In the genomic region with DNA sequence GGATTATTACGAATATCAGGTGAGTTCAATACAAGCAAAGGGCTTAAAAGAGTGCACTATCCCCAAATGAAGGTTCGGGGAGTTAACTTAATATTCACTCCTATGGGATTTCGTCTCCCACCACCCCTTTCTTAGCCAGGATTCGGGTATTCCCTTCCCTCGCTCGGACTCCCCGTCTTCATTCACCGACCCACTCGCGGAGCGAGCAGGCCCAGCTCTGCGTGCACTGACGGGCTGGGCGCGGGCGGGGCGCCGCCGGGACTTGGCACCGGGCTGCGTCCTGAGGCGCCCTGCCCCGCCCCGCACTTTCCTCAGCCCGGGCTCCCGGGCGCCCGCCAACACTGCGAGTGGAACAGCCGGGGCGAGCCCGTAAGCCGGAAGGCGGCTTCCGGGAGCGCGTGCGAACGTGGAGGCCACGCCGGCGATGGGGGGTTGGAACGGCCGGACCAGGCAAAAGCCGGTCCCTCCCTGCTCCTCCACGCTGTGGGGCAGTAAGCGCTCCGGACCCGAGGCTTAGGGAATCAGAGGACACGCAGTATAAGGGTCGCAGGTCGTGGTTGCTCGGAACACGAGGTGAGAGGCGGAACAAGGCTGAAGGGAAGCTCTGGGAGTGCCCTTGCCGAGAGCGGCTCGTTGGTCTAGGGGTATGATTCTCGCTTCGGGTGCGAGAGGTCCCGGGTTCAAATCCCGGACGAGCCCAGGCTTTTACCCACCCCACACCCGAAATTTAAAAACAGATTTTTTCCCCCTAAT, we compare ENCODE assay signal across 1 cellular context.
TF ChIP-seq lines count a peak whose summit lies in the region.

No MANE protein-coding gene starts in this region.

TF ChIP-seq in K562, 482 proteins besides CTCF, POLR2A, EP300 and RAD21 (continued from another document and continues in another):
- TF ChIP-seq ZNF407 (IDR thresholded peaks at IDR 0.05; ENCODE audit: low read depth), result peak; percentile 78
- no peak for TF ChIP-seq RFX1 (IDR thresholded peaks at IDR 0.05)
- peak; percentile 88 to 89; a peak in 3 of 4 replicates for TF ChIP-seq UBTF (IDR thresholded peaks at IDR 0.05; ENCODE audit: borderline replicate concordance in 1 of 2, low read depth in 2 of 2, low read length in 2 of 2)
- TF ChIP-seq, protein P1, sequence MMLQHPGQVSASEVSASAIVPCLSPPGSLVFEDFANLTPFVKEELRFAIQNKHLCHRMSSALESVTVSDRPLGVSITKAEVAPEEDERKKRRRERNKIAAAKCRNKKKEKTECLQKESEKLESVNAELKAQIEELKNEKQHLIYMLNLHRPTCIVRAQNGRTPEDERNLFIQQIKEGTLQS (IDR thresholded peaks at IDR 0.05), result no peak
- TF ChIP-seq, protein P1 (CRISPR knock-in tag; conservative IDR thresholded peaks at IDR 0.05), result peak; percentile 84
- no peak; the same call in 1 of the 2 replicates for TF ChIP-seq ZBTB7A (IDR thresholded peaks at IDR 0.05; ENCODE audit: borderline replicate concordance, control insufficient read depth, low read depth, low read length)
- TF ChIP-seq NRF1 (conservative IDR thresholded peaks at IDR 0.05 in 1 of 2, IDR thresholded peaks at IDR 0.05 in 1 of 2), result peak; percentile 63 to 65
- peak; percentile 54 to 100 for TF ChIP-seq ARNT (IDR thresholded peaks at IDR 0.05)
- TF ChIP-seq REST (CRISPR knock-in tag; IDR thresholded peaks at IDR 0.05; ENCODE audit: low read depth), result peak; percentile 89
- no peak for TF ChIP-seq THRAP3 (IDR thresholded peaks at IDR 0.05; ENCODE audit: borderline replicate concordance)
- TF ChIP-seq JUND (IDR thresholded peaks at IDR 0.05; ENCODE audit: borderline replicate concordance, low read depth, low read length), result peak; percentile 29; the same call in 1 of the 2 replicates
- peak; percentile 55; the same call in 1 of the 3 replicates for TF ChIP-seq JUND (tag; IDR thresholded peaks at IDR 0.05; ENCODE audit: borderline replicate concordance, low read depth, low read length)
- TF ChIP-seq HEY1 (CRISPR knock-in tag; IDR thresholded peaks at IDR 0.05; ENCODE audit: borderline replicate concordance), result peak; percentile 80; the same call in 1 of the 2 replicates
- peak; percentile 60; the same call in 1 of the 2 replicates for TF ChIP-seq NFATC3 (IDR thresholded peaks at IDR 0.05)
- TF ChIP-seq CBX1 (IDR thresholded peaks at IDR 0.05; ENCODE audit: low read depth), result peak; percentile 68; the same call in 1 of the 2 replicates
- TF ChIP-seq FOXJ2 (tag; IDR thresholded peaks at IDR 0.05), result peak; percentile 83; the same call in 1 of the 2 replicates
- TF ChIP-seq BHLHE40 (IDR thresholded peaks at IDR 0.05; ENCODE audit: low read length), result peak; percentile 64
- no peak for TF ChIP-seq BACH1 (tag; IDR thresholded peaks at IDR 0.05)
- TF ChIP-seq GABPA (tag; conservative IDR thresholded peaks at IDR 0.05; ENCODE audit: low read depth), result peak; percentile 84
- no peak; the same call in 1 of the 2 replicates for TF ChIP-seq ARID1B (IDR thresholded peaks at IDR 0.05)
- TF ChIP-seq E2F3 (CRISPR knock-in tag; IDR thresholded peaks at IDR 0.05), result peak; percentile 89
- peak; percentile 65; the same call in 1 of the 2 replicates for TF ChIP-seq ZNF23 (CRISPR knock-in tag; IDR thresholded peaks at IDR 0.05)
- peak; percentile 83; the same call in 1 of the 2 replicates for TF ChIP-seq ZC3H8 (IDR thresholded peaks at IDR 0.05)
- TF ChIP-seq SPI1 (IDR thresholded peaks at IDR 0.05; ENCODE audit: borderline replicate concordance, low read depth, low read length), result no peak
- TF ChIP-seq ETV1 (tag; conservative IDR thresholded peaks at IDR 0.05; ENCODE audit: low read depth), result peak; percentile 98
- TF ChIP-seq NCOA4 (IDR thresholded peaks at IDR 0.05; ENCODE audit: partially characterized antibody), result no peak
- TF ChIP-seq, protein P2, sequence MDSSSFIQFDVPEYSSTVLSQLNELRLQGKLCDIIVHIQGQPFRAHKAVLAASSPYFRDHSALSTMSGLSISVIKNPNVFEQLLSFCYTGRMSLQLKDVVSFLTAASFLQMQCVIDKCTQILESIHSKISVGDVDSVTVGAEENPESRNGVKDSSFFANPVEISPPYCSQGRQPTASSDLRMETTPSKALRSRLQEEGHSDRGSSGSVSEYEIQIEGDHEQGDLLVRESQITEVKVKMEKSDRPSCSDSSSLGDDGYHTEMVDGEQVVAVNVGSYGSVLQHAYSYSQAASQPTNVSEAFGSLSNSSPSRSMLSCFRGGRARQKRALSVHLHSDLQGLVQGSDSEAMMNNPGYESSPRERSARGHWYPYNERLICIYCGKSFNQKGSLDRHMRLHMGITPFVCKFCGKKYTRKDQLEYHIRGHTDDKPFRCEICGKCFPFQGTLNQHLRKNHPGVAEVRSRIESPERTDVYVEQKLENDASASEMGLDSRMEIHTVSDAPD (CRISPR knock-in tag; IDR thresholded peaks at IDR 0.05), result no peak
- peak in 1 of 2 experiments; percentile 98; a peak in 3 of 4 replicates for TF ChIP-seq TBL1XR1 (IDR thresholded peaks at IDR 0.05; ENCODE audit: low read length in 2 of 2)
- TF ChIP-seq KLF13 (tag; IDR thresholded peaks at IDR 0.05; ENCODE audit: borderline replicate concordance, low read depth), result peak; percentile 9; the same call in 1 of the 2 replicates
- TF ChIP-seq SMAD3 (CRISPR knock-in tag; conservative IDR thresholded peaks at IDR 0.05), result peak; percentile 80
- TF ChIP-seq HDAC3 (IDR thresholded peaks at IDR 0.05; ENCODE audit: borderline replicate concordance, partially characterized antibody), result no peak
- no peak for TF ChIP-seq TGIF2 (CRISPR knock-in tag; IDR thresholded peaks at IDR 0.05)
- TF ChIP-seq MBD2 (IDR thresholded peaks at IDR 0.05; ENCODE audit: borderline replicate concordance, low read depth), result peak; percentile 55; the same call in 1 of the 2 replicates
- TF ChIP-seq ZNF583 (CRISPR knock-in tag; IDR thresholded peaks at IDR 0.05), result peak; percentile 90; the same call in 1 of the 2 replicates
- no peak for TF ChIP-seq MAFK (IDR thresholded peaks at IDR 0.05; ENCODE audit: low read length)
- peak; percentile 55; the same call in 1 of the 2 replicates for TF ChIP-seq ZNF197 (CRISPR knock-in tag; IDR thresholded peaks at IDR 0.05; ENCODE audit: low read depth)
